In the genomic region with DNA sequence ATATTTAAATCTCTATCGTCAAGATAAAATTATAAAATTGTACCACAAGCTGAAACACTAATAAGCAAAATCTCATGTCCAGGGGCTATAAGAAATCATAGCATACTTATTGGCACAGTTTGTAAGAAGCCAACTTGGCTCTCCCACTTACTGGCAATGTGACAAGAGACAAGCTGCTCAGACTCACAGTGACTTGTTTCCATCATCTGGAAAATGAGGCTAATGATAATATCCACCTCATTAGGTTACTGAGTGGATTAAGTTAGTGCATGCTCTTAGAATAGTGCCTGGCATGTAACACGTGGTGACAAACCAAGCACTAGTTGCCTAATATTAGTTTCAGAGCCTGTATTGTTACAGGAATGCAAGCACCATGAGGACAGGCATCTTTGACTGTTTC, we compare ENCODE assay signal across 16 cellular contexts.
A peak's percentile ranks its signal among the peaks of the same experiment; 100 is the strongest.
DNase-seq lines count a peak whose midpoint lies in the region; ATAC-seq, FAIRE-seq and TF ChIP-seq lines count a peak whose summit lies in the region.
"Had no signal": no experiment of that assay in that cellular context is flagged by ENCODE, and none has a peak within 500 bp of the region (broad histone marks: within the 10 kb centered on the region; RNA-seq: fewer than 3 reads in every experiment).

No MANE protein-coding gene starts in this region.

- peaks cover 0 to 1% of the 10 kb centered on the region in 2 experiments for H3K36me3 ChIP-seq in keratinocyte (ENCODE audit: control insufficient read depth in 2 of 2, extremely low read depth in 1 of 2, insufficient read depth in 2 of 2, low read length in 2 of 2)

- dilution Hi-C loops in keratinocyte (cut with MboI; ENCODE audit: extremely low pct_ligation_motif_present, low sequenced_read_pairs) = no loop called here

- ATAC-seq in left ventricle myocardium superior (peak; percentile 35), Right ventricle myocardium superior (ENCODE audit: poor library complexity) (no peak), HG03457 (IDR thresholded peaks at IDR 0.05; ENCODE audit: unreplicated experiment) (no peak), GM19023 (IDR thresholded peaks at IDR 0.05; ENCODE audit: unreplicated experiment) (no peak)

- H3K27me3 ChIP-seq in keratinocyte (ENCODE audit: control insufficient read depth, extremely low read depth, insufficient read depth, low read length) = no peaks in the 10 kb centered on the region

- H3K9me3 ChIP-seq in keratinocyte (ENCODE audit: control insufficient read depth, low read depth, low read length) = no peaks in the 10 kb centered on the region

- TF ChIP-seq CTCF in keratinocyte (optimal IDR thresholded peaks at IDR 0.05 in 1 of 3, IDR thresholded peaks at IDR 0.05 in 1 of 3, conservative IDR thresholded peaks at IDR 0.05 in 1 of 3; ENCODE audit: extremely low read depth in 1 of 3, insufficient read depth in 2 of 3, low read length in 3 of 3) = no peak

- H3K4me3 ChIP-seq in keratinocyte (ENCODE audit: control insufficient read depth in 2 of 3, extremely low read depth in 1 of 3, insufficient read depth in 2 of 3, low read depth in 1 of 3, low read length in 3 of 3) = no peak overlapping the region

- H3K9ac ChIP-seq in keratinocyte (ENCODE audit: control insufficient read depth, extremely low read depth, insufficient read depth, low read length) = no peak overlapping the region

- peaks cover 2% of the 10 kb centered on the region for H3K4me1 ChIP-seq in keratinocyte (ENCODE audit: control insufficient read depth, extremely low read depth, insufficient read depth, low read length)

- no peak overlapping the region for H3K4me2 ChIP-seq in keratinocyte (ENCODE audit: control insufficient read depth, extremely low read depth, insufficient read depth, low read depth, low read length)

- intact Hi-C loops in left ventricle myocardium superior (cut with micrococcal nuclease) = no loop called here
- intact Hi-C loops in Right ventricle myocardium superior (cut with DNase I) = no loop called here

- FAIRE-seq in keratinocyte (lab: Jason Lieb, UNC) = peak; percentile 56
- FAIRE-seq: GM12891 had no signal

- no peaks in the 10 kb centered on the region for H3K9me1 ChIP-seq in keratinocyte (ENCODE audit: control insufficient read depth, extremely low read depth, insufficient read depth, low read length)

- H3K27ac ChIP-seq in keratinocyte (ENCODE audit: control insufficient read depth, insufficient read depth, low read length) = no peak overlapping the region

- no peaks in the 10 kb centered on the region for H3K79me2 ChIP-seq in keratinocyte (ENCODE audit: control insufficient read depth, insufficient read depth, low read length)

- no peaks in the 10 kb centered on the region for H4K20me1 ChIP-seq in keratinocyte (ENCODE audit: control insufficient read depth, extremely low read depth, insufficient read depth, low read length)

- H2AFZ ChIP-seq in keratinocyte (ENCODE audit: control insufficient read depth, low read length) = no peak overlapping the region

- no peak for DNase-seq in left ventricle myocardium superior
- DNase-seq in Right ventricle myocardium superior = no peak
- DNase-seq in astrocyte of the hippocampus (ENCODE audit: low read depth, low spot score) = peak; percentile 42
- no peak for DNase-seq in keratinocyte (ENCODE audit: low read depth, low spot score)
- no peak for DNase-seq in glomerular visceral epithelial cell (ENCODE audit: extremely low spot score)
- DNase-seq: 8988T; ACHN; C1 segment of cervical spinal cord; Calu3; CD4-positive, alpha-beta T cell; DMS 273 treated with DMSO at 0.1 percent for 48 hours; DMS79; H7 had no signal
